18 cellular contexts compared by ENCODE assay signal in genomic region chr18:7683753-7684152, GRCh38.
"Had no signal": no experiment of that assay in that cellular context is flagged by ENCODE, and none has a peak within 500 bp of the region (broad histone marks: within the 10 kb centered on the region; RNA-seq: fewer than 3 reads in every experiment).

No MANE protein-coding gene starts in this region.

- H3K36me3 Mint-ChIP-seq: activated CD4-positive, alpha-beta memory T cell treated with anti-CD3 and anti-CD28 coated beads for 36 hours; activated CD8-positive, alpha-beta memory T cell treated with anti-CD3 and anti-CD28 coated beads, Interleukin-2, amount 10 ng/mL, durations not matched to agents 7 days and 5 days; natural killer cell treated with Interleukin-12 subunit alpha and Interleukin-12 subunit beta and Interleukin-15 and Interleukin-18, amount 100 ng/mL, for 72 hours had no signal

- H3K9me3 Mint-ChIP-seq: activated CD4-positive, alpha-beta memory T cell treated with anti-CD3 and anti-CD28 coated beads for 36 hours; natural killer cell treated with Interleukin-12 subunit alpha and Interleukin-12 subunit beta and Interleukin-15 and Interleukin-18, amount 100 ng/mL, for 72 hours; stimulated activated naive CD8-positive, alpha-beta T cell treated with anti-CD3 and anti-CD28 coated beads, Interleukin-15, amount 100 ng/mL, for 72 hours had no signal

- ATAC-seq: activated CD8-positive, alpha-beta memory T cell treated with anti-CD3 and anti-CD28 coated beads, Interleukin-2, amount 10 ng/mL, durations not matched to agents 7 days and 5 days; esophagus mucosa; natural killer cell treated with Interleukin-12 subunit alpha and Interleukin-12 subunit beta and Interleukin-15 and Interleukin-18, amount 100 ng/mL, for 72 hours; SK-N-SH treated with all-trans-retinoic acid at 6 μM for 48 hours; stimulated activated naive CD8-positive, alpha-beta T cell treated with anti-CD3 and anti-CD28 coated beads, Interleukin-15, amount 100 ng/mL, for 72 hours had no signal

- H3K27ac Mint-ChIP-seq: activated CD4-positive, alpha-beta memory T cell treated with anti-CD3 and anti-CD28 coated beads for 36 hours; activated CD8-positive, alpha-beta memory T cell treated with anti-CD3 and anti-CD28 coated beads, Interleukin-2, amount 10 ng/mL, durations not matched to agents 7 days and 5 days; natural killer cell treated with Interleukin-12 subunit alpha and Interleukin-12 subunit beta and Interleukin-15 and Interleukin-18, amount 100 ng/mL, for 72 hours had no signal

- H3K9me3 ChIP-seq: prostate gland, sigmoid colon, upper lobe of left lung had no signal

- DNase-seq: activated CD4-positive, alpha-beta memory T cell treated with anti-CD3 and anti-CD28 coated beads for 36 hours; activated CD8-positive, alpha-beta memory T cell treated with anti-CD3 and anti-CD28 coated beads, Interleukin-2, amount 10 ng/mL, durations not matched to agents 7 days and 5 days; activated naive CD4-positive, alpha-beta T cell treated with anti-CD3 and anti-CD28 coated beads, Interleukin-2, amount 50 U/mL, for 16 hours; activated T-cell treated with anti-CD3 and anti-CD28 coated beads, Interleukin-2, amount 50 U/mL, for 1 hour; dorsolateral prefrontal cortex; hippocampal formation; occipital lobe; sigmoid colon; stimulated activated CD4-positive, alpha-beta T cell treated with anti-CD3 and anti-CD28 coated beads, Interleukin-1b, Interleukin-23, amount 100 ng/mL, for 48 hours; stimulated activated naive CD8-positive, alpha-beta T cell treated with anti-CD3 and anti-CD28 coated beads, Interleukin-15, amount 100 ng/mL, for 72 hours; T-helper 1 cell; upper lobe of left lung had no signal

- H3K27me3 Mint-ChIP-seq: activated CD4-positive, alpha-beta memory T cell treated with anti-CD3 and anti-CD28 coated beads for 36 hours; activated CD8-positive, alpha-beta memory T cell treated with anti-CD3 and anti-CD28 coated beads, Interleukin-2, amount 10 ng/mL, durations not matched to agents 7 days and 5 days; stimulated activated naive CD8-positive, alpha-beta T cell treated with anti-CD3 and anti-CD28 coated beads, Interleukin-15, amount 100 ng/mL, for 72 hours had no signal

- H3K27ac ChIP-seq: cardiac muscle cell, dorsolateral prefrontal cortex, prostate gland, sigmoid colon, upper lobe of left lung, VCaP had no signal

- H3K4me3 ChIP-seq: cardiac muscle cell, dorsolateral prefrontal cortex, prostate gland, sigmoid colon, upper lobe of left lung had no signal

- H3K4me1 Mint-ChIP-seq: activated CD8-positive, alpha-beta memory T cell treated with anti-CD3 and anti-CD28 coated beads, Interleukin-2, amount 10 ng/mL, durations not matched to agents 7 days and 5 days; stimulated activated naive CD8-positive, alpha-beta T cell treated with anti-CD3 and anti-CD28 coated beads, Interleukin-15, amount 100 ng/mL, for 72 hours had no signal

- H3K27me3 ChIP-seq: cardiac muscle cell, dorsolateral prefrontal cortex, sigmoid colon, upper lobe of left lung had no signal

- H3K4me3 Mint-ChIP-seq: activated CD4-positive, alpha-beta memory T cell treated with anti-CD3 and anti-CD28 coated beads for 36 hours; activated CD8-positive, alpha-beta memory T cell treated with anti-CD3 and anti-CD28 coated beads, Interleukin-2, amount 10 ng/mL, durations not matched to agents 7 days and 5 days; natural killer cell treated with Interleukin-12 subunit alpha and Interleukin-12 subunit beta and Interleukin-15 and Interleukin-18, amount 100 ng/mL, for 72 hours; stimulated activated naive CD8-positive, alpha-beta T cell treated with anti-CD3 and anti-CD28 coated beads, Interleukin-15, amount 100 ng/mL, for 72 hours had no signal

- H3K36me3 ChIP-seq: cardiac muscle cell, prostate gland, sigmoid colon, upper lobe of left lung had no signal

- H3K4me1 ChIP-seq: prostate gland had no signal
